Comparison of ENCODE assay signal across 12 cellular contexts in genomic region chr3:195440379-195440778, GRCh38. TPM values are rescaled to one million over a fixed set of nuclear protein-coding genes. Genes with fewer than 3 reads are reported as not detected.
A peak's percentile ranks its signal among the peaks of the same experiment; 100 is the strongest.
DNase-seq lines count a peak whose midpoint lies in the region; ATAC-seq, FAIRE-seq and TF ChIP-seq lines count a peak whose summit lies in the region.
"Had no signal": no experiment of that assay in that cellular context is flagged by ENCODE, and none has a peak within 500 bp of the region (broad histone marks: within the 10 kb centered on the region; RNA-seq: fewer than 3 reads in every experiment).

No MANE protein-coding gene starts in this region.

- WGBS in GM12878 (ENCODE audit: insufficient coverage, insufficient replicate concordance, low lambda C conversion rate, missing lambda C conversion rate) = 0% methylated on average over 1 of the region's 1 CpG
- WGBS in neuronal stem cell (ENCODE audit: extremely low coverage in 2 of 2, insufficient read length in 2 of 2, insufficient replicate concordance in 1 of 2), 2 donors = no CpG with 5 or more reads among the region's 1 CpG

- no peak overlapping the region for H3K23ac ChIP-seq in neuronal stem cell (ENCODE audit: low read depth, low read length, poor library complexity)

- no peak overlapping the region for H3K18ac ChIP-seq in neuronal stem cell (ENCODE audit: low read length)

- no peaks in the 10 kb centered on the region for H3K9me2 ChIP-seq in DOHH2 (replicated peaks; ENCODE audit: control insufficient read depth, low read length)
- H3K9me2 ChIP-seq in Karpas-422 (replicated peaks; ENCODE audit: insufficient read depth, low read length) = no peaks in the 10 kb centered on the region
- no peaks in the 10 kb centered on the region for H3K9me2 ChIP-seq in neural cell (ENCODE audit: insufficient read depth, low read length)

- H2BK12ac ChIP-seq in neuronal stem cell (ENCODE audit: low read length) = no peak overlapping the region

- H3K27ac ChIP-seq in DOHH2 (ENCODE audit: low read depth, low read length) (no peak overlapping the region), Karpas-422 (ENCODE audit: low read length) (peak overlapping the region; percentile 91), GM12878 (ENCODE audit: control insufficient read depth, insufficient read depth) (peak overlapping the region; percentile 58; the same call in 1 of the 2 replicates), neural cell (ENCODE audit: low read length) (no peak overlapping the region), neuronal stem cell (replicated peaks; ENCODE audit: low read length) (no peak overlapping the region)
- H3K27ac ChIP-seq: ovary had no signal

- peaks cover 27% of the 10 kb centered on the region for H4K20me1 ChIP-seq in DOHH2 (ENCODE audit: control insufficient read depth, insufficient read depth, low read depth, low read length)
- peaks cover 24% of the 10 kb centered on the region for H4K20me1 ChIP-seq in Karpas-422 (ENCODE audit: insufficient read depth, low read depth, low read length)
- no peaks in the 10 kb centered on the region for H4K20me1 ChIP-seq in GM12878 (ENCODE audit: control insufficient read depth, insufficient read depth)
- H4K20me1 ChIP-seq in neural cell (ENCODE audit: insufficient read depth) = no peaks in the 10 kb centered on the region

- H4K8ac ChIP-seq in neuronal stem cell (ENCODE audit: low read depth, low read length) = no peak overlapping the region

- TF ChIP-seq CTCF in DOHH2 (IDR thresholded peaks at IDR 0.05; ENCODE audit: low read depth, low read length, poor library complexity, severe bottlenecking) (no peak), GM12878 (IDR thresholded peaks at IDR 0.05 in 2 of 3, conservative IDR thresholded peaks at IDR 0.05 in 1 of 3; ENCODE audit: control insufficient read depth in 2 of 3, extremely low read depth in 1 of 3, insufficient read depth in 1 of 3, low read depth in 3 of 3, low read length in 3 of 3) (no peak), neural cell (IDR thresholded peaks at IDR 0.05; ENCODE audit: poor library complexity, severe bottlenecking) (no peak)

- no peak overlapping the region for H4K91ac ChIP-seq in neuronal stem cell (ENCODE audit: low read depth, low read length, poor library complexity)

- TF ChIP-seq RAD21 in GM12878 (IDR thresholded peaks at IDR 0.05; ENCODE audit: insufficient read depth, low read depth, low read length) = no peak
- TF ChIP-seq RAD21 in neural cell (conservative IDR thresholded peaks at IDR 0.05) = no peak

- H2AK5ac ChIP-seq in neuronal stem cell (ENCODE audit: low read depth, low read length) = no peak overlapping the region

- no peak overlapping the region for H2BK15ac ChIP-seq in neuronal stem cell (ENCODE audit: low read length)

- no peak overlapping the region for H3K4ac ChIP-seq in neuronal stem cell (ENCODE audit: low read length)

- SMC1A ChIA-PET in GM12878 (lab: Charles Lee; ENCODE audit: uncharacterized antibody, unreplicated experiment) = interaction anchor here (0.7 to 5.3 kb wide), 19 partner anchors 9 to 968 kb away, joined by 3 to 63 read pairs (median 3); partner anchors contain the start of gene XXYLT1

- H2BK120ac ChIP-seq in neuronal stem cell (ENCODE audit: low read depth, low read length) = no peak overlapping the region

- H2AFZ ChIP-seq in Karpas-422 (ENCODE audit: low read length) (no peak overlapping the region), GM12878 (ENCODE audit: control insufficient read depth, low read depth, low read length) (no peak overlapping the region), neural cell (ENCODE audit: low read depth, low read length) (no peak overlapping the region), neuronal stem cell (ENCODE audit: low read length) (no peak overlapping the region)

- H3K14ac ChIP-seq in neuronal stem cell (ENCODE audit: low read length) = no peak overlapping the region

- FAIRE-seq in GM12878 (lab: Jason Lieb, UNC) = peak; percentile 23

- H3F3A ChIP-seq in DOHH2 (ENCODE audit: control insufficient read depth, insufficient read depth) (peaks cover 9% of the 10 kb centered on the region; the same call in 1 of the 2 replicates), neural cell (ENCODE audit: insufficient read depth, low read length, poor library complexity, severe bottlenecking) (no peaks in the 10 kb centered on the region)

- TF ChIP-seq EP300 in GM12878 (IDR thresholded peaks at IDR 0.05; ENCODE audit: borderline replicate concordance in 1 of 2, control insufficient read depth in 1 of 2, low read depth in 2 of 2, low read length in 2 of 2) (no peak), neural cell (conservative IDR thresholded peaks at IDR 0.05; ENCODE audit: poor library complexity, severe bottlenecking) (no peak)

- CTCF ChIA-PET in GM12878 (lab: Yijun Ruan, JAX) = interaction anchor here (0.8 to 7.0 kb wide), 16 partner anchors 26 to 769 kb away, joined by 3 to 51 read pairs (median 3); partner anchors contain the start of gene XXYLT1

- no peak for DNase-seq in Karpas-422
- no peak for DNase-seq in GM12878 (ENCODE audit: low read depth, low spot score)
- DNase-seq in stimulated activated CD4-positive, alpha-beta T cell treated with anti-CD3 and anti-CD28 coated beads, Interleukin-12 subunit alpha, Interleukin-12 subunit beta, amount 100 ng/mL, for 4 hours = no peak
- no peak for DNase-seq in neuronal stem cell (ENCODE audit: low spot score)
- no peak for DNase-seq in hippocampal formation (lab: John Stamatoyannopoulos, UW)
- DNase-seq: NCI-H2171, ovary, RPMI8226, trophoblast cell had no signal

- intact Hi-C loops in GM12878 (cut with micrococcal nuclease; ENCODE audit: unreplicated experiment) = loop anchor here (5.0 kb wide), 1 partner anchor 143 kb away; no protein-coding TSS in a partner anchor

- H3K4me1 ChIP-seq in DOHH2 (ENCODE audit: control insufficient read depth, low read length) = peaks cover 62% of the 10 kb centered on the region
- peaks cover 61% of the 10 kb centered on the region for H3K4me1 ChIP-seq in Karpas-422 (ENCODE audit: low read length)
- peaks cover 7% of the 10 kb centered on the region for H3K4me1 ChIP-seq in GM12878 (ENCODE audit: control insufficient read depth, insufficient read depth, low read length)
- H3K4me1 ChIP-seq in neuronal stem cell (ENCODE audit: control insufficient read depth in 2 of 2, insufficient read depth in 1 of 2, low read depth in 1 of 2, low read length in 2 of 2) = peaks cover 5 to 13% of the 10 kb centered on the region in 2 donors

- H3K9ac ChIP-seq in Karpas-422 (ENCODE audit: low read length) (peak overlapping the region; percentile 95), GM12878 (ENCODE audit: control insufficient read depth, insufficient read depth, low read length) (peak overlapping the region; percentile 19; the same call in 1 of the 2 replicates), neural cell (ENCODE audit: low read length) (no peak overlapping the region), neuronal stem cell (ENCODE audit: low read depth, low read length, poor library complexity) (no peak overlapping the region)

- RAD21 ChIA-PET in GM12878 (lab: Charles Lee; ENCODE audit: unreplicated experiment) = interaction anchor here (0.7 to 5.0 kb wide), 13 partner anchors 22 to 768 kb away, joined by 3 to 49 read pairs (median 4); partner anchors contain the start of genes PPP1R2 and XXYLT1

- peak overlapping the region; percentile 74 for H3K4me2 ChIP-seq in DOHH2 (ENCODE audit: low read length)
- peak overlapping the region; percentile 82 for H3K4me2 ChIP-seq in Karpas-422 (ENCODE audit: low read depth, low read length, poor library complexity, severe bottlenecking)
- peak overlapping the region; percentile 70 for H3K4me2 ChIP-seq in GM12878 (ENCODE audit: control insufficient read depth, insufficient read depth)
- peak overlapping the region; percentile 75 for H3K4me2 ChIP-seq in neural cell (ENCODE audit: low read length)
- H3K4me2 ChIP-seq in neuronal stem cell (ENCODE audit: insufficient read depth, low read length, poor library complexity, severe bottlenecking) = no peak overlapping the region

- no peaks in the 10 kb centered on the region for H3K27me3 ChIP-seq in DOHH2 (ENCODE audit: control insufficient read depth, low read length)
- no peaks in the 10 kb centered on the region for H3K27me3 ChIP-seq in Karpas-422 (ENCODE audit: low read length)
- no peaks in the 10 kb centered on the region for H3K27me3 ChIP-seq in GM12878 (replicated peaks in 1 of 2; ENCODE audit: control insufficient read depth in 2 of 2, insufficient read depth in 2 of 2, low read length in 1 of 2)
- no peaks in the 10 kb centered on the region for H3K27me3 ChIP-seq in neural cell (ENCODE audit: insufficient read depth, low read depth, low read length)
- no peaks in the 10 kb centered on the region for H3K27me3 ChIP-seq in neuronal stem cell (ENCODE audit: control insufficient read depth in 3 of 3, insufficient read depth in 3 of 3, low read depth in 1 of 3, low read length in 3 of 3)
- H3K27me3 ChIP-seq: ovary had no signal

- no TSS peak for BruUV-seq in GM12878 (replicated peaks; lab: Mats Ljungman, UMichigan)

- H3K9me3 ChIP-seq in DOHH2 (ENCODE audit: control insufficient read depth, insufficient read depth, low read length) (no peaks in the 10 kb centered on the region), Karpas-422 (ENCODE audit: low read length) (no peaks in the 10 kb centered on the region), GM12878 (replicated peaks; ENCODE audit: control insufficient read depth, insufficient read depth, low read length) (no peaks in the 10 kb centered on the region; the same call in 2 of the 3 replicates), neural cell (ENCODE audit: low read length) (no peaks in the 10 kb centered on the region), neuronal stem cell (replicated peaks in 1 of 2; ENCODE audit: control insufficient read depth in 2 of 2, insufficient read depth in 1 of 2, low read depth in 1 of 2, low read length in 2 of 2) (no peaks in the 10 kb centered on the region)
- H3K9me3 ChIP-seq: ovary had no signal

- no peak for TF ChIP-seq POLR2A in GM12878 (IDR thresholded peaks at IDR 0.05; ENCODE audit: low read depth, low read length)

- peaks cover 19% of the 10 kb centered on the region for H3K36me3 ChIP-seq in DOHH2 (ENCODE audit: control insufficient read depth, low read length)
- H3K36me3 ChIP-seq in Karpas-422 (ENCODE audit: insufficient read depth, low read length) = peaks cover 11% of the 10 kb centered on the region
- no peaks in the 10 kb centered on the region for H3K36me3 ChIP-seq in GM12878 (ENCODE audit: control insufficient read depth in 2 of 2, insufficient read depth in 2 of 2, low read length in 1 of 2)
- no peaks in the 10 kb centered on the region for H3K36me3 ChIP-seq in neural cell (ENCODE audit: insufficient read depth, low read length)
- no peaks in the 10 kb centered on the region for H3K36me3 ChIP-seq in neuronal stem cell (replicated peaks in 1 of 2; ENCODE audit: control insufficient read depth in 2 of 2, insufficient read depth in 2 of 2, low read length in 2 of 2)
- H3K36me3 ChIP-seq: ovary had no signal

- H3K79me2 ChIP-seq in DOHH2 (ENCODE audit: control insufficient read depth, low read length) (peaks cover 73% of the 10 kb centered on the region), Karpas-422 (ENCODE audit: low read length) (peaks cover 73% of the 10 kb centered on the region), GM12878 (ENCODE audit: control insufficient read depth, insufficient read depth, low read length) (peaks cover 70% of the 10 kb centered on the region), neural cell (replicated peaks; ENCODE audit: insufficient read depth, low read length) (peaks cover 56% of the 10 kb centered on the region)

- no peak overlapping the region for H2BK5ac ChIP-seq in neuronal stem cell (ENCODE audit: low read length)

- no peak for ATAC-seq in GM12878
- ATAC-seq in GM19463 (IDR thresholded peaks at IDR 0.05; ENCODE audit: unreplicated experiment) = no peak

- H3K4me3 ChIP-seq in DOHH2 (ENCODE audit: low read length) = peak overlapping the region; percentile 92
- H3K4me3 ChIP-seq in Karpas-422 (ENCODE audit: low read length) = peak overlapping the region; percentile 80
- peak overlapping the region; percentile 89 for H3K4me3 ChIP-seq in GM12878
- peak overlapping the region; percentile 96 for H3K4me3 ChIP-seq in neural cell (ENCODE audit: low read length)
- no peak overlapping the region for H3K4me3 ChIP-seq in neuronal stem cell (ENCODE audit: low read length in 2 of 2)
- H3K4me3 ChIP-seq: ovary had no signal

- POLR2A ChIA-PET in GM12878 (lab: Charles Lee) = interaction anchor here (0.6 to 3.7 kb wide), 13 partner anchors 25 to 463 kb away, joined by 3 to 29 read pairs (median 3); partner anchors contain the start of gene XXYLT1

- in situ Hi-C loops in GM12878 (cut with MboI) = loop anchor here (10.0 kb wide), 1 partner anchor 766 kb away; the partner anchor contains the start of gene LSG1

- peaks cover 6% of the 10 kb centered on the region for H3K79me1 ChIP-seq in neuronal stem cell (ENCODE audit: low read depth, low read length)

RNA-seq across cellular contexts. Expression of gene ACAP2, which starts 2.4 kb away (rescaled TPM):
- 188 and 260 TPM in 2 replicates for total RNA-seq in Karpas-422 (2014; rRNA removed; shearing (Covaris generic); ENCODE audit: low replicate concordance)
- 185 and 202 TPM in 2 replicates for total RNA-seq in GM12878 (2013; cell fraction: nucleolus; rRNA removed)
- total RNA-seq in GM12878 (2014; rRNA removed) = 38.5 and 45.7 TPM in 2 replicates
- 44.9 and 48.9 TPM in 2 replicates for total RNA-seq in GM12878 (2014; rRNA removed; fragmentation: Illumina TruSeq; extraction: Trizol)
- 37.4 and 38.2 TPM in 2 replicates for total RNA-seq in GM12878 (2021)
- 10.1 TPM for polyA plus RNA-seq in GM12878 (2011; ENCODE audit: low read depth)
- 33.2 and 48.2 TPM in 2 replicates for polyA plus RNA-seq in GM12878 (2011; rRNA removed)
- polyA plus RNA-seq in GM12878 (2011; cell fraction: cytosol; rRNA removed) = 10.9 and 11.5 TPM in 2 replicates
- 21.6 and 24.1 TPM in 2 replicates for polyA plus RNA-seq in GM12878 (2011; cell fraction: nucleus; rRNA removed)
- polyA plus RNA-seq in GM12878 (2012) = 15.8 and 17.2 TPM in 2 replicates
- 26.0 and 33.3 TPM in 2 replicates for polyA plus RNA-seq in GM12878 (2014; fragmentation: Illumina TruSeq; extraction: Trizol)
- 10 to 100 TPM in 1 of 2 experiments, 1 to 10 TPM in 1; 7.1 to 10.5 TPM for polyA plus RNA-seq in GM12878 (2014; fragmentation: Nextera tagmentation; extraction: Ambion mirVana)
- polyA plus RNA-seq in GM12878 (2014; rRNA removed) = 14.0 and 20.8 TPM in 2 replicates
- 10 to 100 TPM; 41.1 to 53.8 TPM for polyA plus RNA-seq in GM12878 (2016; fragmentation: Nextera tagmentation; extraction: Ambion mirVana)
- 47.2 and 78.7 TPM in 2 replicates for polyA minus RNA-seq in GM12878 (2011; rRNA and poly(A)+ RNA removed)
- 27.2 and 27.7 TPM in 2 replicates for polyA minus RNA-seq in GM12878 (2011; cell fraction: cytosol; rRNA and poly(A)+ RNA removed)
- 46.8 and 86.0 TPM in 2 replicates for polyA minus RNA-seq in GM12878 (2011; cell fraction: nucleus; rRNA and poly(A)+ RNA removed)
- polyA plus RNA-seq in neural cell = 88.7 and 106 TPM in 2 replicates
- polyA minus RNA-seq in neural cell = 236 and 281 TPM in 2 replicates
- polyA plus RNA-seq in neuronal stem cell (2013, experiment 1 of 2) = 20.2 TPM
- polyA plus RNA-seq in neuronal stem cell (2013, experiment 2 of 2) = 21.8 TPM

Comparison
In these comparisons a context has a peak if more than half of its experiments do, and no peak if none do; other contexts are left out.
1. H3K27ac ChIP-seq: peak in Karpas-422 (single experiment) and GM12878 (single experiment); none in DOHH2 (single experiment), neural cell (single experiment) and neuronal stem cell (single experiment).
2. H3K4me3 ChIP-seq: peak in DOHH2 (single experiment), Karpas-422 (single experiment), GM12878 (single experiment) and neural cell (single experiment); none in neuronal stem cell (0 of 2).
3. H3K9ac ChIP-seq: peak in Karpas-422 (single experiment) and GM12878 (single experiment); none in neural cell (single experiment) and neuronal stem cell (single experiment).